Comparison of ENCODE assay signal across 8 cellular contexts in genomic region chr4:157045507-157046127, GRCh38. TPM values are rescaled to one million over a fixed set of nuclear protein-coding genes. Genes with fewer than 3 reads are reported as not detected.
DNase-seq lines count a peak whose midpoint lies in the region; ATAC-seq, FAIRE-seq and TF ChIP-seq lines count a peak whose summit lies in the region.

No MANE protein-coding gene starts in this region.

- no peaks in the 10 kb centered on the region for H3K27me3 Mint-ChIP-seq in activated naive CD8-positive, alpha-beta T cell treated with anti-CD3 and anti-CD28 coated beads, Interleukin-2, amount 50 U/mL, for 24 hours

- no peak overlapping the region for H3K4me3 ChIP-seq in mammary epithelial cell (replicated peaks in 1 of 3; ENCODE audit: insufficient read depth in 1 of 3, low read depth in 2 of 3, low read length in 3 of 3)
- no peak overlapping the region for H3K4me3 ChIP-seq in HepG2 (replicated peaks in 1 of 3; ENCODE audit: insufficient read depth in 1 of 3, low read depth in 2 of 3, low read length in 3 of 3)

- H3K27me3 ChIP-seq in mammary epithelial cell (ENCODE audit: insufficient read depth, low read length) (no peaks in the 10 kb centered on the region), HepG2 (ENCODE audit: control insufficient read depth in 1 of 2, insufficient read depth in 2 of 2, low read length in 2 of 2) (0 out of 5 replicates have a peak, but pooled peaks cover 0 to 3% of the 10 kb centered on the region in 2 experiments)

- H3K4me1 Mint-ChIP-seq in activated naive CD8-positive, alpha-beta T cell treated with anti-CD3 and anti-CD28 coated beads, Interleukin-2, amount 50 U/mL, for 24 hours, result no peaks in the 10 kb centered on the region

- no peak overlapping the region for H3K4me3 Mint-ChIP-seq in activated naive CD8-positive, alpha-beta T cell treated with anti-CD3 and anti-CD28 coated beads, Interleukin-2, amount 50 U/mL, for 24 hours

- H3K9me3 Mint-ChIP-seq in activated naive CD8-positive, alpha-beta T cell treated with anti-CD3 and anti-CD28 coated beads, Interleukin-2, amount 50 U/mL, for 24 hours, result no peaks in the 10 kb centered on the region

- no peak overlapping the region for H3K9ac ChIP-seq in mammary epithelial cell (ENCODE audit: insufficient read depth, low read length)
- H3K9ac ChIP-seq in HepG2 (ENCODE audit: insufficient read depth, low read depth, low read length), result no peak overlapping the region

- FAIRE-seq in HepG2 (lab: Jason Lieb, UNC), result peak; percentile 79

- TF ChIP-seq EP300 in HepG2 (IDR thresholded peaks at IDR 0.05; ENCODE audit: low read depth in 2 of 2, low read length in 2 of 2) (no peak), HepG2 (CRISPR knock-in tag; IDR thresholded peaks at IDR 0.05; ENCODE audit: borderline replicate concordance) (no peak)

- H3K79me2 ChIP-seq in mammary epithelial cell (ENCODE audit: insufficient read depth, low read length), result no peaks in the 10 kb centered on the region
- H3K79me2 ChIP-seq in HepG2 (ENCODE audit: insufficient read depth, low read length), result no peaks in the 10 kb centered on the region

- peaks cover 3% of the 10 kb centered on the region for H3K4me1 ChIP-seq in mammary epithelial cell (ENCODE audit: insufficient read depth, low read length)
- no peaks in the 10 kb centered on the region for H3K4me1 ChIP-seq in HepG2 (ENCODE audit: insufficient read depth, low read length)

- 42% methylated on average over 2 of the region's 2 CpGs for WGBS in mammary epithelial cell (ENCODE audit: low coverage, missing lambda C conversion rate)
- WGBS in HepG2 (ENCODE audit: low lambda C conversion rate), result 34% methylated on average over 2 of the region's 2 CpGs

- ATAC-seq in GM18519 (IDR thresholded peaks at IDR 0.05; ENCODE audit: low FRiP score, unreplicated experiment) (peak; percentile 87), HG03095 (IDR thresholded peaks at IDR 0.05; ENCODE audit: unreplicated experiment) (peak; percentile 78), HepG2 (peak; percentile 96), GM21825 (IDR thresholded peaks at IDR 0.05; ENCODE audit: unreplicated experiment) (no peak)
- no peak for ATAC-seq in activated naive CD8-positive, alpha-beta T cell treated with anti-CD3 and anti-CD28 coated beads, Interleukin-2, amount 50 U/mL, for 24 hours

- H3K4me2 ChIP-seq in mammary epithelial cell (ENCODE audit: insufficient read depth, low read depth, low read length), result no peak overlapping the region
- no peak overlapping the region for H3K4me2 ChIP-seq in HepG2 (ENCODE audit: low read depth, low read length)

- H3K36me3 ChIP-seq in mammary epithelial cell (ENCODE audit: insufficient read depth, low read length) (no peaks in the 10 kb centered on the region), HepG2 (replicated peaks in 1 of 2; ENCODE audit: control insufficient read depth in 1 of 2, insufficient read depth in 2 of 2, low read length in 2 of 2) (no peaks in the 10 kb centered on the region)

- intact Hi-C loops in mammary epithelial cell (cut with micrococcal nuclease) (loop anchor here (1.0 to 10.0 kb wide), 7 partner anchors 62 to 929 kb away; no protein-coding TSS in a partner anchor), HepG2 (cut with micrococcal nuclease; ENCODE audit: unreplicated experiment) (loop anchor here (1.0 to 10.0 kb wide), 5 partner anchors 63 to 570 kb away; partner anchors contain the start of gene PDGFC)

- H3K36me3 Mint-ChIP-seq in activated naive CD8-positive, alpha-beta T cell treated with anti-CD3 and anti-CD28 coated beads, Interleukin-2, amount 50 U/mL, for 24 hours (ENCODE audit: low read depth), result no peaks in the 10 kb centered on the region

- peak; percentile 93 for TF ChIP-seq CTCF in mammary epithelial cell (conservative IDR thresholded peaks at IDR 0.05 in 1 of 2, IDR thresholded peaks at IDR 0.05 in 1 of 2; ENCODE audit: extremely low read depth in 1 of 2, insufficient read depth in 1 of 2, low read depth in 1 of 2, low read length in 2 of 2)
- peak; percentile 83 for TF ChIP-seq CTCF in HepG2 (CRISPR knock-in tag; IDR thresholded peaks at IDR 0.05)

- BruUV-seq in mammary epithelial cell (replicated peaks; lab: Mats Ljungman, UMichigan) (no TSS peak), HepG2 (replicated peaks; lab: Mats Ljungman, UMichigan) (no TSS peak)

- TF ChIP-seq POLR2A in HepG2 (IDR thresholded peaks at IDR 0.05; ENCODE audit: insufficient read depth in 1 of 2, low read depth in 2 of 2, low read length in 2 of 2), result no peak

- dilution Hi-C loops in mammary epithelial cell (cut with HindIII; ENCODE audit: low sequenced_read_pairs), result no loop called here

- CTCF ChIA-PET in mammary epithelial cell (lab: Charles Lee; ENCODE audit: low non-redundant PET), result interaction anchor here (0.5 to 0.8 kb wide), 3 partner anchors 216 to 570 kb away, joined by 3 to 7 read pairs (median 3); no protein-coding TSS in a partner anchor
- CTCF ChIA-PET in HepG2 (lab: Yijun Ruan, JAX; ENCODE audit: low intra/inter-chr PET ratio, low total read pairs), result interaction anchor here (0.8 to 1.6 kb wide), 3 partner anchors 63 to 570 kb away, joined by 3 to 19 read pairs (median 3); partner anchors contain the start of gene PDGFC

- POLR2A ChIA-PET in HepG2 (lab: Yijun Ruan, JAX), result interaction anchor here (0.7 kb wide), 1 partner anchor 76 kb away, joined by 3 read pairs; no protein-coding TSS in a partner anchor

- H2AFZ ChIP-seq in mammary epithelial cell (ENCODE audit: low read depth, low read length) (peak overlapping the region; percentile 23), HepG2 (ENCODE audit: low read length) (no peak overlapping the region)

- H3K27ac Mint-ChIP-seq in activated naive CD8-positive, alpha-beta T cell treated with anti-CD3 and anti-CD28 coated beads, Interleukin-2, amount 50 U/mL, for 24 hours, result no peak overlapping the region

- in situ Hi-C loops in mammary epithelial cell (cut with MboI; ENCODE audit: low sequenced_read_pairs in 2 of 2), result loop anchor here (5.0 to 10.0 kb wide), 3 partner anchors 61 to 571 kb away; no protein-coding TSS in a partner anchor
- in situ Hi-C loops in HepG2 (cut with HindIII; ENCODE audit: extremely low pct_ligation_motif_present, low pct_unique_long_range_greater_than_20kb), result loop anchor here (5.0 kb wide), 1 partner anchor 568 kb away; no protein-coding TSS in a partner anchor

- H3K27ac ChIP-seq in mammary epithelial cell (ENCODE audit: insufficient read depth, low read depth, low read length) (no peak overlapping the region), HepG2 (ENCODE audit: extremely low read length, insufficient read depth, low read length) (no peak overlapping the region)

- TF ChIP-seq RAD21 in HepG2 (CRISPR knock-in tag; IDR thresholded peaks at IDR 0.05), result peak; percentile 53; the same call in 1 of the 2 replicates

- H4K20me1 ChIP-seq in mammary epithelial cell (ENCODE audit: insufficient read depth, low read length) (no peaks in the 10 kb centered on the region), HepG2 (ENCODE audit: insufficient read depth, low read length) (no peaks in the 10 kb centered on the region)

- DNase-seq in AG08396 (ENCODE audit: low spot score), result peak; percentile 73
- peak; percentile 38 for DNase-seq in NCI-H226
- peak; percentile 66 for DNase-seq in mammary epithelial cell
- DNase-seq in HepG2 (ENCODE audit: low spot score), result peak; percentile 47
- no peak for DNase-seq in activated naive CD8-positive, alpha-beta T cell treated with anti-CD3 and anti-CD28 coated beads, Interleukin-2, amount 50 U/mL, for 24 hours

- H3K9me3 ChIP-seq in mammary epithelial cell (replicated peaks; ENCODE audit: insufficient read depth, low read length), result no peaks in the 10 kb centered on the region
- no peaks in the 10 kb centered on the region for H3K9me3 ChIP-seq in HepG2 (ENCODE audit: low read length)

TF ChIP-seq in HepG2, 621 proteins besides CTCF, POLR2A, EP300 and RAD21 (continues in another document):
- TF ChIP-seq CEBPB (IDR thresholded peaks at IDR 0.05; ENCODE audit: borderline replicate concordance, low read depth, low read length), result no peak

RNA-seq across cellular contexts. Expression of gene GLRB, which starts 30.3 kb away (rescaled TPM):
- total RNA-seq in mammary epithelial cell (1 to 10 TPM; 1.5 to 3.7 TPM), HepG2 (2016; rRNA removed; fragmentation: Illumina TruSeq; extraction: Trizol) (0.24 TPM in 1 of 2 replicates, not detected in the other)
- polyA plus RNA-seq in mammary epithelial cell (1.2 TPM), HepG2 (2011; rRNA removed) (0.07 and 0.17 TPM in 2 replicates)
- not detected for polyA minus RNA-seq in mammary epithelial cell
- 0.09 TPM in 1 of 2 replicates, not detected in the other for total RNA-seq in HepG2 (2016; cell fraction: cytosol; rRNA removed; fragmentation: Illumina TruSeq; extraction: Trizol; ENCODE audit: low read depth)
- 0.11 TPM in 1 of 2 replicates, not detected in the other for total RNA-seq in HepG2 (2016; cell fraction: insoluble cytoplasmic fraction; rRNA removed; fragmentation: Illumina TruSeq; extraction: Trizol)
- 0.21 TPM in 1 of 2 replicates, not detected in the other for total RNA-seq in HepG2 (2016; cell fraction: membrane; rRNA removed; fragmentation: Illumina TruSeq; extraction: Trizol)
- total RNA-seq in HepG2 (2016; cell fraction: nucleus; rRNA removed; fragmentation: Illumina TruSeq; extraction: Trizol), result 0.28 TPM in 1 of 2 replicates, not detected in the other
- polyA plus RNA-seq in HepG2 (2011; cell fraction: cytosol; rRNA removed), result 0.04 and 0.13 TPM in 2 replicates
- not detected in 2 replicates for polyA plus RNA-seq in HepG2 (2011; cell fraction: nucleus; rRNA removed)
- polyA plus RNA-seq in HepG2 (2012), result 0.05 TPM in 1 of 2 replicates, not detected in the other
- 0.40 TPM in 1 of 2 replicates, not detected in the other for polyA plus RNA-seq in HepG2 (2016; cell fraction: cytosol; fragmentation: Illumina TruSeq; extraction: Trizol; ENCODE audit: low read depth)
- 0.20 TPM in 1 of 2 replicates, not detected in the other for polyA plus RNA-seq in HepG2 (2016; cell fraction: insoluble cytoplasmic fraction; fragmentation: Illumina TruSeq; extraction: Trizol; ENCODE audit: low read depth)
- not detected in 2 replicates for polyA plus RNA-seq in HepG2 (2016; cell fraction: membrane; fragmentation: Illumina TruSeq; extraction: Trizol; ENCODE audit: low read depth)
- 0.40 and 0.52 TPM in 2 replicates for polyA plus RNA-seq in HepG2 (2016; cell fraction: nucleus; fragmentation: Illumina TruSeq; extraction: Trizol; ENCODE audit: insufficient read depth, low read depth)
- not detected in 2 replicates for polyA minus RNA-seq in HepG2 (2011; rRNA and poly(A)+ RNA removed; ENCODE audit: low replicate concordance)
- polyA minus RNA-seq in HepG2 (2011; cell fraction: cytosol; rRNA and poly(A)+ RNA removed), result not detected in 2 replicates
- 0.75 TPM in 1 of 2 replicates, not detected in the other for polyA minus RNA-seq in HepG2 (2011; cell fraction: nucleus; rRNA and poly(A)+ RNA removed)

Comparison
In these comparisons a context has a peak if more than half of its experiments do, and no peak if none do; other contexts are left out.
1. ATAC-seq: peak in GM18519 (single experiment), HG03095 (single experiment) and HepG2 (single experiment); none in activated naive CD8-positive, alpha-beta T cell treated with anti-CD3 and anti-CD28 coated beads, Interleukin-2, amount 50 U/mL, for 24 hours (single experiment) and GM21825 (single experiment).